In the genomic region with DNA sequence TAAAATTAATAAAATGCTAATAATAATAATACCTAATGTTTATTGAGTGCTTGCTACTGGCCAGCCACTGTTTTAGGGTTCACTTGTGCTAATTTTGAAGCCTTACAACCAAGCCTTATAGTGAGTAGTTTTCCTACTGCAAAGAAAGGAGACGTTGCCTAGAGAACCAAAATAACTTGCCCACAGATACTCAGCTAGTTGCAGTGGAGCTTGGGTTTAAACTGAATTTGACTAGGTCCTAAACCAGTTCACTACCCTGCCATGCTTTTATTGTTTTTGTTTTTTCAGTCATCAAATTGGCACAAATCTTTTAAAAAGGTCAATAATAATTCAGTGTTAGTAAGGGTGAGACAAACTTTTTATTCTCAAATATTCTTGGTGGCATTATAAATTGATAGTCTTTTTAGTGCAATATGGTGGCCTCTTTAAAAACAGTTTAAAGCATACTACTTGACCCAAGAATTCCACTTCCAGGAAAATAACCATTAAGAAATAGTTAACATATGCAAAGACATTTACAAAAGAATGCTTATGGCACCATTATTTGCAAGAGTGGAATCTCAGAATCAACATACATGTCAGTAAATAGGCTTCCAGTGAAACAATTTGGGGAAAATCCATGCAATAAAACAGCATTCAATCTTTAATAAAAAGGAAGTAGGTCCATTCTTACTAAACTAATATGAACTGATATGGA, we compare ENCODE assay signal across 1 cellular context.
TF ChIP-seq lines count a peak whose summit lies in the region.

No MANE protein-coding gene starts in this region.

TF ChIP-seq in WTC11, 78 proteins besides CTCF, POLR2A, EP300 and RAD21:
- TF ChIP-seq, protein P1, sequence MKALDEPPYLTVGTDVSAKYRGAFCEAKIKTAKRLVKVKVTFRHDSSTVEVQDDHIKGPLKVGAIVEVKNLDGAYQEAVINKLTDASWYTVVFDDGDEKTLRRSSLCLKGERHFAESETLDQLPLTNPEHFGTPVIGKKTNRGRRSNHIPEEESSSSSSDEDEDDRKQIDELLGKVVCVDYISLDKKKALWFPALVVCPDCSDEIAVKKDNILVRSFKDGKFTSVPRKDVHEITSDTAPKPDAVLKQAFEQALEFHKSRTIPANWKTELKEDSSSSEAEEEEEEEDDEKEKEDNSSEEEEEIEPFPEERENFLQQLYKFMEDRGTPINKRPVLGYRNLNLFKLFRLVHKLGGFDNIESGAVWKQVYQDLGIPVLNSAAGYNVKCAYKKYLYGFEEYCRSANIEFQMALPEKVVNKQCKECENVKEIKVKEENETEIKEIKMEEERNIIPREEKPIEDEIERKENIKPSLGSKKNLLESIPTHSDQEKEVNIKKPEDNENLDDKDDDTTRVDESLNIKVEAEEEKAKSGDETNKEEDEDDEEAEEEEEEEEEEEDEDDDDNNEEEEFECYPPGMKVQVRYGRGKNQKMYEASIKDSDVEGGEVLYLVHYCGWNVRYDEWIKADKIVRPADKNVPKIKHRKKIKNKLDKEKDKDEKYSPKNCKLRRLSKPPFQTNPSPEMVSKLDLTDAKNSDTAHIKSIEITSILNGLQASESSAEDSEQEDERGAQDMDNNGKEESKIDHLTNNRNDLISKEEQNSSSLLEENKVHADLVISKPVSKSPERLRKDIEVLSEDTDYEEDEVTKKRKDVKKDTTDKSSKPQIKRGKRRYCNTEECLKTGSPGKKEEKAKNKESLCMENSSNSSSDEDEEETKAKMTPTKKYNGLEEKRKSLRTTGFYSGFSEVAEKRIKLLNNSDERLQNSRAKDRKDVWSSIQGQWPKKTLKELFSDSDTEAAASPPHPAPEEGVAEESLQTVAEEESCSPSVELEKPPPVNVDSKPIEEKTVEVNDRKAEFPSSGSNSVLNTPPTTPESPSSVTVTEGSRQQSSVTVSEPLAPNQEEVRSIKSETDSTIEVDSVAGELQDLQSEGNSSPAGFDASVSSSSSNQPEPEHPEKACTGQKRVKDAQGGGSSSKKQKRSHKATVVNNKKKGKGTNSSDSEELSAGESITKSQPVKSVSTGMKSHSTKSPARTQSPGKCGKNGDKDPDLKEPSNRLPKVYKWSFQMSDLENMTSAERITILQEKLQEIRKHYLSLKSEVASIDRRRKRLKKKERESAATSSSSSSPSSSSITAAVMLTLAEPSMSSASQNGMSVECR (CRISPR knock-in tag; IDR thresholded peaks at IDR 0.05; ENCODE audit: borderline replicate concordance): no peak
- TF ChIP-seq RORB (CRISPR knock-in tag; IDR thresholded peaks at IDR 0.05) (no peak), KAT7 (CRISPR knock-in tag; IDR thresholded peaks at IDR 0.05; ENCODE audit: borderline replicate concordance) (no peak), MYBL2 (CRISPR knock-in tag; IDR thresholded peaks at IDR 0.05) (no peak)
- TF ChIP-seq, protein P2, sequence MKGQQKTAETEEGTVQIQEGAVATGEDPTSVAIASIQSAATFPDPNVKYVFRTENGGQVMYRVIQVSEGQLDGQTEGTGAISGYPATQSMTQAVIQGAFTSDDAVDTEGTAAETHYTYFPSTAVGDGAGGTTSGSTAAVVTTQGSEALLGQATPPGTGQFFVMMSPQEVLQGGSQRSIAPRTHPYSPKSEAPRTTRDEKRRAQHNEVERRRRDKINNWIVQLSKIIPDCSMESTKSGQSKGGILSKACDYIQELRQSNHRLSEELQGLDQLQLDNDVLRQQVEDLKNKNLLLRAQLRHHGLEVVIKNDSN (CRISPR knock-in tag; IDR thresholded peaks at IDR 0.05): no peak
- TF ChIP-seq, protein P3, sequence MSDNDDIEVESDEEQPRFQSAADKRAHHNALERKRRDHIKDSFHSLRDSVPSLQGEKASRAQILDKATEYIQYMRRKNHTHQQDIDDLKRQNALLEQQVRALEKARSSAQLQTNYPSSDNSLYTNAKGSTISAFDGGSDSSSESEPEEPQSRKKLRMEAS (CRISPR knock-in tag; IDR thresholded peaks at IDR 0.05): no peak
